20 cellular contexts compared by ENCODE assay signal in the genomic region with DNA sequence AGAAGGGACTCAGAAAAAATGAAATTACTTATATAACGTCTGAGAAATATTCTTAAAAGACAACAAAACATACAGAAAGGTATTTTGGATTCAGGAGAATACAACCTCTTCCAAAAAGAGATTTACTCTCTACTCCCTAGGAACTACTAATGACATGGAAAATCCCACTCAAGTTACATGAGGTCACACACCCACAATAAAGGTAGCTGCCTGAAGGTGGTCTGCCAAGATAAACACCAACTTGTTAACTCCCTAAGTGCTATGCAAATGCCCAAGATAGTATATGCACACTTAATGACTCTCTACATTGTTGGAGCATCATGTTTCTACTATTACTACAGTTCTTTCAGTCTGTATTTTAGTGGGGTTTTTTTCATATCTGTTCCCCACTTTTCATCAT. TPM values are rescaled to one million over a fixed set of nuclear protein-coding genes. Genes with fewer than 3 reads are reported as not detected.
DNase-seq lines count a peak whose midpoint lies in the region; ATAC-seq and TF ChIP-seq lines count a peak whose summit lies in the region.
"Had no signal": no experiment of that assay in that cellular context is flagged by ENCODE, and none has a peak within 500 bp of the region (broad histone marks: within the 10 kb centered on the region; RNA-seq: fewer than 3 reads in every experiment).

No MANE protein-coding gene starts in this region.

- H2BK5ac ChIP-seq in mesendoderm (ENCODE audit: low read length) (no peak overlapping the region), mesenchymal stem cell (ENCODE audit: low read depth, low read length, poor library complexity, severe bottlenecking) (no peak overlapping the region)

- no peak overlapping the region for H4K8ac ChIP-seq in mesendoderm (ENCODE audit: low read depth, low read length)
- no peak overlapping the region for H4K8ac ChIP-seq in mesenchymal stem cell (ENCODE audit: low read length)

- no CpG with 5 or more reads among the region's 1 CpG for WGBS in mesendoderm (ENCODE audit: extremely low coverage, insufficient coverage, low lambda C conversion rate)
- 81 to 98% (median 94%) methylated on average over 1 of the region's 1 CpG for WGBS in spleen, 5 donors
- WGBS in mesenchymal stem cell, result 100% methylated on average over 1 of the region's 1 CpG

- H2AK5ac ChIP-seq in mesendoderm (ENCODE audit: low read length), result no peak overlapping the region
- no peak overlapping the region for H2AK5ac ChIP-seq in mesenchymal stem cell (ENCODE audit: low read length, severe bottlenecking)

- TF ChIP-seq CTCF in GM23338 (conservative IDR thresholded peaks at IDR 0.05; ENCODE audit: low read depth in 2 of 2) (no peak), spleen (IDR thresholded peaks at IDR 0.05 in 8 of 11, conservative IDR thresholded peaks at IDR 0.05 in 3 of 11) (no peak), PC-3 (conservative IDR thresholded peaks at IDR 0.05; ENCODE audit: low read depth, low read length) (no peak)

- no peak overlapping the region for H3K4ac ChIP-seq in mesendoderm (ENCODE audit: low read depth, low read length)
- no peak overlapping the region for H3K4ac ChIP-seq in mesenchymal stem cell (ENCODE audit: low read depth in 1 of 2, low read length in 2 of 2)

- H4K91ac ChIP-seq in mesenchymal stem cell (ENCODE audit: low read length), result no peak overlapping the region

- no peak for TF ChIP-seq POLR2A in spleen (IDR thresholded peaks at IDR 0.05)

- H3K9me3 ChIP-seq in HUES48 (ENCODE audit: control insufficient read depth, insufficient read depth, low read length), result no peaks in the 10 kb centered on the region
- H3K9me3 ChIP-seq in spleen, result no peaks in the 10 kb centered on the region
- no peaks in the 10 kb centered on the region for H3K9me3 ChIP-seq in PC-3 (ENCODE audit: low read length)
- no peaks in the 10 kb centered on the region for H3K9me3 ChIP-seq in mesenchymal stem cell (ENCODE audit: control insufficient read depth, low read length)
- H3K9me3 ChIP-seq: BE2C, MG63, SK-N-SH had no signal

- peaks cover 51% of the 10 kb centered on the region for H3K4me1 Mint-ChIP-seq in GM23338

- no peak overlapping the region for H2BK12ac ChIP-seq in mesenchymal stem cell (ENCODE audit: low read length in 2 of 2)

- H3K4me3 Mint-ChIP-seq in GM23338, result no peak overlapping the region
- H3K4me3 Mint-ChIP-seq: CD4-positive, alpha-beta memory T cell had no signal

- no peak overlapping the region for H2AFZ ChIP-seq in GM23338
- no peak overlapping the region for H2AFZ ChIP-seq in PC-3 (ENCODE audit: low read length)
- no peak overlapping the region for H2AFZ ChIP-seq in mesenchymal stem cell (ENCODE audit: low read depth, low read length)

- no peak overlapping the region for H3K18ac ChIP-seq in mesendoderm (ENCODE audit: low read length)
- no peak overlapping the region for H3K18ac ChIP-seq in mesenchymal stem cell (ENCODE audit: low read depth in 1 of 2, low read length in 2 of 2)

- H3K79me1 ChIP-seq in mesendoderm (ENCODE audit: low read length) (peaks cover 8% of the 10 kb centered on the region), mesenchymal stem cell (replicated peaks; ENCODE audit: low read length, poor library complexity, severe bottlenecking) (peaks cover 24% of the 10 kb centered on the region)

- H3K9me2 ChIP-seq in GM23338 (ENCODE audit: insufficient read depth), result no peaks in the 10 kb centered on the region
- H3K9me2 ChIP-seq in PC-3 (replicated peaks; ENCODE audit: low read length), result no peaks in the 10 kb centered on the region
- H3K9me2 ChIP-seq: SK-N-SH had no signal

- no peak overlapping the region for H4K5ac ChIP-seq in mesendoderm (ENCODE audit: low read length)

- H3K56ac ChIP-seq in mesendoderm (ENCODE audit: low read length), result no peak overlapping the region

- H3K4me1 ChIP-seq in GM23338 (ENCODE audit: insufficient read depth) (peaks cover 52% of the 10 kb centered on the region), HUES48 (ENCODE audit: control insufficient read depth, insufficient read depth, low read length) (peaks cover 49% of the 10 kb centered on the region), mesendoderm (ENCODE audit: control insufficient read depth, low read depth, low read length) (peaks cover 9% of the 10 kb centered on the region), spleen (no peaks in the 10 kb centered on the region), PC-3 (ENCODE audit: insufficient read depth, low read length) (peaks cover 39% of the 10 kb centered on the region), mesenchymal stem cell (ENCODE audit: control insufficient read depth, insufficient read depth, low read depth, low read length) (no peaks in the 10 kb centered on the region)
- H3K4me1 ChIP-seq: BE2C had no signal

- ATAC-seq in GM23338 (no peak; the same call in 2 of the 3 replicates), PC-3 (no peak)
- ATAC-seq: Panc1, Right ventricle myocardium inferior had no signal

- H3K4me2 ChIP-seq in GM23338 (peak overlapping the region; percentile 29), mesendoderm (ENCODE audit: low read length) (no peak overlapping the region), PC-3 (ENCODE audit: low read length) (no peak overlapping the region), mesenchymal stem cell (ENCODE audit: low read length, poor library complexity, severe bottlenecking) (no peak overlapping the region)
- H3K4me2 ChIP-seq: SK-N-SH had no signal

- H3K27me3 Mint-ChIP-seq in GM23338 (ENCODE audit: insufficient read depth, low read depth, poor library complexity), result no peaks in the 10 kb centered on the region
- H3K27me3 Mint-ChIP-seq: CD4-positive, alpha-beta memory T cell had no signal

- no peak overlapping the region for H3K23ac ChIP-seq in mesendoderm (ENCODE audit: low read length)
- no peak overlapping the region for H3K23ac ChIP-seq in mesenchymal stem cell (ENCODE audit: low read length in 2 of 2)

- H2BK15ac ChIP-seq in mesendoderm (replicated peaks; ENCODE audit: low read depth), result no peak overlapping the region
- no peak overlapping the region for H2BK15ac ChIP-seq in mesenchymal stem cell (ENCODE audit: low read depth, poor library complexity, severe bottlenecking)

- H2BK120ac ChIP-seq in mesendoderm (ENCODE audit: low read depth, low read length) (no peak overlapping the region), mesenchymal stem cell (ENCODE audit: low read depth, low read length) (no peak overlapping the region)

- H3K79me2 ChIP-seq in GM23338 (replicated peaks; ENCODE audit: insufficient read depth), result peaks cover 77% of the 10 kb centered on the region
- peaks cover 5% of the 10 kb centered on the region for H3K79me2 ChIP-seq in mesendoderm (ENCODE audit: control insufficient read depth, insufficient read depth, low read length)
- H3K79me2 ChIP-seq in PC-3 (ENCODE audit: low read length), result peaks cover 5% of the 10 kb centered on the region; the same call in 1 of the 2 replicates

- H3K9me3 Mint-ChIP-seq in GM23338, result no peaks in the 10 kb centered on the region
- H3K9me3 Mint-ChIP-seq: CD4-positive, alpha-beta memory T cell had no signal

- H3K9ac ChIP-seq in HUES48 (ENCODE audit: low read depth, low read length), result no peak overlapping the region
- no peak overlapping the region for H3K9ac ChIP-seq in mesendoderm (ENCODE audit: low read length)
- H3K9ac ChIP-seq in PC-3 (ENCODE audit: low read length), result no peak overlapping the region
- H3K9ac ChIP-seq in mesenchymal stem cell (ENCODE audit: low read length), result no peak overlapping the region
- H3K9ac ChIP-seq: SK-N-SH had no signal

- H4K20me1 ChIP-seq in GM23338 (replicated peaks; ENCODE audit: insufficient read depth) (peaks cover 27% of the 10 kb centered on the region), PC-3 (ENCODE audit: low read length) (no peaks in the 10 kb centered on the region)

- H3F3A ChIP-seq in GM23338 (replicated peaks; ENCODE audit: low read depth), result no peaks in the 10 kb centered on the region; the same call in none of the 2 replicates
- no peaks in the 10 kb centered on the region for H3F3A ChIP-seq in PC-3 (ENCODE audit: low read length, unreplicated experiment)

- no peaks in the 10 kb centered on the region for H3K36me3 ChIP-seq in GM23338 (ENCODE audit: insufficient read depth)
- H3K36me3 ChIP-seq in HUES48 (ENCODE audit: control insufficient read depth, insufficient read depth, low read length), result no peaks in the 10 kb centered on the region
- no peaks in the 10 kb centered on the region for H3K36me3 ChIP-seq in mesendoderm (ENCODE audit: control insufficient read depth, insufficient read depth, low read length)
- peaks cover 0 to 29% (median 0%) of the 10 kb centered on the region in 6 donors for H3K36me3 ChIP-seq in spleen
- H3K36me3 ChIP-seq in PC-3 (ENCODE audit: low read depth, low read length), result no peaks in the 10 kb centered on the region
- H3K36me3 ChIP-seq in mesenchymal stem cell (ENCODE audit: control insufficient read depth in 1 of 2, insufficient read depth in 2 of 2, low read depth in 1 of 2, low read length in 2 of 2), result peaks cover 0 to 3% of the 10 kb centered on the region in 2 experiments
- H3K36me3 ChIP-seq: BE2C, MG63 had no signal

- H3K14ac ChIP-seq in mesenchymal stem cell (ENCODE audit: low read length in 2 of 2), result no peak overlapping the region

- no peak overlapping the region for H3K27ac Mint-ChIP-seq in GM23338
- H3K27ac Mint-ChIP-seq: CD4-positive, alpha-beta memory T cell had no signal

- H3K27ac ChIP-seq in GM23338 (ENCODE audit: low read depth), result peak overlapping the region; percentile 13
- H3K27ac ChIP-seq in HUES48 (ENCODE audit: low read depth, low read length), result peak overlapping the region; percentile 53
- H3K27ac ChIP-seq in mesendoderm (ENCODE audit: low read depth, low read length), result no peak overlapping the region
- no peak overlapping the region for H3K27ac ChIP-seq in spleen
- H3K27ac ChIP-seq in PC-3 (ENCODE audit: low read length), result no peak overlapping the region
- no peak overlapping the region for H3K27ac ChIP-seq in mesenchymal stem cell (ENCODE audit: low read length, poor library complexity, severe bottlenecking)
- H3K27ac ChIP-seq: HL-60 had no signal

- intact Hi-C loops in spleen (cut with DNase I; ENCODE audit: low total_unique reads) (no loop called here), PC-3 (cut with micrococcal nuclease) (no loop called here)

- POLR2A ChIA-PET in PC-3 (lab: Charles Lee; ENCODE audit: unreplicated experiment), result no interaction called here

- no peak for DNase-seq in GM23338 (ENCODE audit: low spot score)
- peak; percentile 59 for DNase-seq in astrocyte of the hippocampus (ENCODE audit: low read depth, low spot score)
- DNase-seq in mesendoderm, result peak; percentile 60
- DNase-seq in spleen, result no peak
- no peak for DNase-seq in PC-3
- DNase-seq in mesenchymal stem cell, result no peak
- no peak for DNase-seq in stimulated activated CD4-positive, alpha-beta T cell treated with anti-CD3 and anti-CD28 coated beads, Interleukin-12 subunit alpha, Interleukin-12 subunit beta, amount 100 ng/mL, for 4 hours
- DNase-seq: BE2C; CD4-positive, alpha-beta memory T cell; MG63; NCI-H1417 treated with DMSO at 0.1 percent for 48 hours; NCI-H2081; NCI-H2227 treated with DMSO at 0.1 percent for 48 hours; NCI-H524 treated with DMSO at 0.1 percent for 48 hours; NK-92 treated with Interleukin-12 subunit alpha and Interleukin-12 subunit beta, amount 100 ng/mL, for 24 hours; SK-N-SH had no signal

- H3K4me3 ChIP-seq in GM23338, result peak overlapping the region; percentile 17
- no peak overlapping the region for H3K4me3 ChIP-seq in HUES48 (ENCODE audit: low read depth, low read length)
- no peak overlapping the region for H3K4me3 ChIP-seq in mesendoderm (ENCODE audit: low read length)
- no peak overlapping the region for H3K4me3 ChIP-seq in spleen
- no peak overlapping the region for H3K4me3 ChIP-seq in PC-3 (ENCODE audit: low read length)
- no peak overlapping the region for H3K4me3 ChIP-seq in mesenchymal stem cell (ENCODE audit: insufficient read depth in 1 of 2, low read depth in 1 of 2, low read length in 2 of 2)
- H3K4me3 ChIP-seq: MG63 had no signal

- H3K27me3 ChIP-seq in GM23338 (ENCODE audit: insufficient read depth) (no peaks in the 10 kb centered on the region), HUES48 (ENCODE audit: control insufficient read depth, insufficient read depth, low read length) (no peaks in the 10 kb centered on the region), mesendoderm (ENCODE audit: insufficient read depth, low read length, poor library complexity) (no peaks in the 10 kb centered on the region), spleen (replicated peaks in 1 of 7) (no peaks in the 10 kb centered on the region), PC-3 (ENCODE audit: low read length) (no peaks in the 10 kb centered on the region), mesenchymal stem cell (ENCODE audit: control insufficient read depth in 1 of 2, insufficient read depth in 1 of 2, low read length in 2 of 2) (no peaks in the 10 kb centered on the region)
- H3K27me3 ChIP-seq: BE2C, MG63 had no signal

- no peaks in the 10 kb centered on the region for H3K36me3 Mint-ChIP-seq in GM23338 (ENCODE audit: low read depth)

- no TSS peak for BruUV-seq in PC-3 (replicated peaks; lab: Mats Ljungman, UMichigan)

- CTCF ChIA-PET in PC-3 (lab: Charles Lee), result no interaction called here

RNA-seq across cellular contexts. Expression of gene RERE, which starts 26.5 kb away (rescaled TPM):
- total RNA-seq in GM23338 (2014; rRNA removed; shearing (Covaris generic)), result 157 and 170 TPM in 2 replicates
- polyA plus RNA-seq in GM23338 (2016; fragmentation: Nextera tagmentation; extraction: Ambion mirVana), result 148 and 166 TPM in 2 replicates
- polyA plus RNA-seq in mesendoderm (2013, experiment 1 of 2), result 55.4 TPM
- 60.2 TPM for polyA plus RNA-seq in mesendoderm (2013, experiment 2 of 2)
- 100 to 1,000 TPM in 6 of 7 donors, 10 to 100 TPM in 1; 86.8 to 149 (median 130) TPM for total RNA-seq in spleen
- 10 to 100 TPM; 10.3 to 28.4 (median 16.2) TPM for polyA plus RNA-seq in spleen
- 24.2 and 45.2 TPM in 2 replicates for total RNA-seq in PC-3 (2014; rRNA removed)
- polyA plus RNA-seq in mesenchymal stem cell (2013, experiment 1 of 2), result 59.5 TPM
- 53.5 TPM for polyA plus RNA-seq in mesenchymal stem cell (2013, experiment 2 of 2)

Comparison
In these comparisons a context has a peak if more than half of its experiments do, and no peak if none do; other contexts are left out.
1. DNase-seq: peak in astrocyte of the hippocampus (single experiment) and mesendoderm (single experiment); none in GM23338 (single experiment), spleen (single experiment), PC-3 (single experiment), mesenchymal stem cell (single experiment) and stimulated activated CD4-positive, alpha-beta T cell treated with anti-CD3 and anti-CD28 coated beads, Interleukin-12 subunit alpha, Interleukin-12 subunit beta, amount 100 ng/mL, for 4 hours (single experiment).
2. H3K27ac ChIP-seq: peak in GM23338 (single experiment) and HUES48 (single experiment); none in mesendoderm (single experiment), spleen (0 of 8), PC-3 (single experiment) and mesenchymal stem cell (single experiment).